In the genomic region with DNA sequence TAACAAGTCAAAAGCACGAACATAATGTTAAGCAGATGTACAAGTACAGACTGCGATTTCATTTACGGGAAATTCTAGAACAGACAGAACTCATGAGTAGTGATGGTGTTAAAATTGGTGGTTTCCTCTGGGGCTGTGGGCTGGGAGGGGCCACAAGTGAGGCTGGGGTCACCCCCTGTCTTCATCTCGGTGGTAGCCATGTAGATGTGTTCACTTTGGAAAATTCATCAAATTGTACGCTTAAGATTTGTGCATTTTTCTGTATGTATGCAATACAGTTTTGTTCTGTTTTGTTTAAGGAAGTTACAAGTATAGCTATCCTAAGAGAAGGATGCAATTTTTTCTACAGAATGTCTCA, we compare ENCODE assay signal across 8 cellular contexts. TPM values are rescaled to one million over a fixed set of nuclear protein-coding genes. Genes with fewer than 3 reads are reported as not detected.
DNase-seq lines count a peak whose midpoint lies in the region; ATAC-seq and TF ChIP-seq lines count a peak whose summit lies in the region.

No MANE protein-coding gene starts in this region.

- peak overlapping the region; percentile 70 for H3K27ac Mint-ChIP-seq in Calu3 (ENCODE audit: unreplicated experiment)
- peak overlapping the region; percentile 94 for H3K27ac Mint-ChIP-seq in dendritic cell treated with granulocyte-macrophage colony-stimulating factor and Interleukin-4, amounts not matched to agents 40 ng/mL and 50 ng/mL, for 4 days
- H3K27ac Mint-ChIP-seq in nephron progenitor cell: peak overlapping the region; percentile 66

- H3K27me3 ChIP-seq in HUES6 (ENCODE audit: control insufficient read depth, insufficient read depth, low read length): no peaks in the 10 kb centered on the region

- no peak for DNase-seq in Calu3
- DNase-seq in nephron progenitor cell: no peak
- no peak for DNase-seq in amniotic stem cell (lab: John Stamatoyannopoulos, UW)
- no peak for DNase-seq in iPS-NIHi11 (ENCODE audit: low spot score)
- DNase-seq in NCI-H748 treated with DMSO at 0.1 percent for 48 hours (lab: John Stamatoyannopoulos, UW): no peak

- peaks cover 32% of the 10 kb centered on the region for H3K36me3 Mint-ChIP-seq in Calu3 (ENCODE audit: insufficient read depth, unreplicated experiment)
- peaks cover 27% of the 10 kb centered on the region for H3K36me3 Mint-ChIP-seq in dendritic cell treated with granulocyte-macrophage colony-stimulating factor and Interleukin-4, amounts not matched to agents 40 ng/mL and 50 ng/mL, for 4 days (ENCODE audit: low read depth)
- no peaks in the 10 kb centered on the region for H3K36me3 Mint-ChIP-seq in nephron progenitor cell (ENCODE audit: low read depth)

- intact Hi-C loops in Calu3 (cut with micrococcal nuclease; ENCODE audit: unreplicated experiment): no loop called here
- intact Hi-C loops in dendritic cell treated with granulocyte-macrophage colony-stimulating factor and Interleukin-4, amounts not matched to agents 40 ng/mL and 50 ng/mL, for 4 days (cut with micrococcal nuclease): no loop called here

- H3K27me3 Mint-ChIP-seq in Calu3 (ENCODE audit: unreplicated experiment) (no peaks in the 10 kb centered on the region), nephron progenitor cell (ENCODE audit: low read depth, poor library complexity) (no peaks in the 10 kb centered on the region)
- no peaks in the 10 kb centered on the region for H3K27me3 Mint-ChIP-seq in dendritic cell treated with granulocyte-macrophage colony-stimulating factor and Interleukin-4, amounts not matched to agents 40 ng/mL and 50 ng/mL, for 4 days

- H3K9me3 Mint-ChIP-seq in Calu3 (ENCODE audit: low read depth, unreplicated experiment) (no peaks in the 10 kb centered on the region), nephron progenitor cell (no peaks in the 10 kb centered on the region)
- no peaks in the 10 kb centered on the region for H3K9me3 Mint-ChIP-seq in dendritic cell treated with granulocyte-macrophage colony-stimulating factor and Interleukin-4, amounts not matched to agents 40 ng/mL and 50 ng/mL, for 4 days

- no peak overlapping the region for H3K9ac ChIP-seq in HUES6 (ENCODE audit: low read length)

- peak overlapping the region; percentile 97 for H3K4me3 ChIP-seq in HUES6 (ENCODE audit: low read depth, low read length)

- peaks cover 14% of the 10 kb centered on the region for H3K4me1 ChIP-seq in HUES6 (ENCODE audit: control insufficient read depth, insufficient read depth, low read length)

- no peaks in the 10 kb centered on the region for H3K9me3 ChIP-seq in HUES6 (ENCODE audit: control insufficient read depth, insufficient read depth, low read depth, low read length)

- peak overlapping the region; percentile 81 for H3K4me3 Mint-ChIP-seq in Calu3 (ENCODE audit: low read depth, unreplicated experiment)
- H3K4me3 Mint-ChIP-seq in dendritic cell treated with granulocyte-macrophage colony-stimulating factor and Interleukin-4, amounts not matched to agents 40 ng/mL and 50 ng/mL, for 4 days: peak overlapping the region; percentile 90
- peak overlapping the region; percentile 94 for H3K4me3 Mint-ChIP-seq in nephron progenitor cell

- no TSS peak for BruUV-seq in Calu3 (replicated peaks; lab: Mats Ljungman, UMichigan)

- H3K36me3 ChIP-seq in HUES6 (ENCODE audit: control insufficient read depth, insufficient read depth, low read length): peaks cover 5% of the 10 kb centered on the region

- H3K4me1 Mint-ChIP-seq in Calu3 (ENCODE audit: low read depth, unreplicated experiment): peaks cover 31% of the 10 kb centered on the region
- H3K4me1 Mint-ChIP-seq in dendritic cell treated with granulocyte-macrophage colony-stimulating factor and Interleukin-4, amounts not matched to agents 40 ng/mL and 50 ng/mL, for 4 days (ENCODE audit: low read depth): peaks cover 21% of the 10 kb centered on the region
- peaks cover 33% of the 10 kb centered on the region for H3K4me1 Mint-ChIP-seq in nephron progenitor cell

- no peak for ATAC-seq in GM19035 (IDR thresholded peaks at IDR 0.05; ENCODE audit: unreplicated experiment)

- CTCF ChIA-PET in Calu3 (lab: Charles Lee): interaction anchor here (1.7 kb wide), 1 partner anchor 167 kb away, joined by 5 read pairs; no protein-coding TSS in a partner anchor

- no peak for TF ChIP-seq CTCF in Calu3 (IDR thresholded peaks at IDR 0.05; ENCODE audit: unreplicated experiment)
- no peak for TF ChIP-seq CTCF in nephron progenitor cell (IDR thresholded peaks at IDR 0.05)

- H3K27ac ChIP-seq in HUES6 (ENCODE audit: low read depth, low read length): no peak overlapping the region

RNA-seq across cellular contexts. Expression of gene ASCC2, which starts 0.5 kb away (rescaled TPM):
- total RNA-seq in Calu3 (2022): 62.6 and 73.4 TPM in 2 replicates

RNA-seq across cellular contexts. Expression of gene MTMR3, which starts 44.4 kb away (rescaled TPM):
- 34.5 and 40.1 TPM in 2 replicates for total RNA-seq in Calu3 (2022)
